In the genomic region with DNA sequence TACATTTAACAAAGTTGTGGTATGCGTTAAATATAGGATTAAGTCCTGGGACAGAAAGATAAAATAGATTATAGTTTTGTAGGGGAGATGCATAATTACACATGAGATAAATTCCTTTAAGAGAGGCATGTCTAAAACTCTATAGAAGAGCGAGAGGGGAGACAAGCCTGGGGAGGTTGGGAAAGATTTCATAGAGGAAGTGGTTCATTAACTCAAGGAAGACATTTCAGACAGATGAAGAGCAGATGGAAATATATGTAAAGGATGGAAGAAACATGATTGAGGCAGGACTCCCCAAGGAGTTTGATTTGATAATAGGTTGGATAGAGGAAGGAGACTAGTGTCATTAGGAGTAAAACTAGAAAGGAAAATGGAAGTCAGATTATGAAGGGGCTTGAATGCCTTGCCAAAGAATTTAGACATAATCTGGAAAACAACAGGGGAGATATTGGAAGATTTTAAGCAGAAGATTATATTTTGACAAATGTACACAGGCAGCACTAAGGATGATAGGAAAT, we compare ENCODE assay signal across 12 cellular contexts.
"Had no signal": no experiment of that assay in that cellular context is flagged by ENCODE, and none has a peak within 500 bp of the region (broad histone marks: within the 10 kb centered on the region; RNA-seq: fewer than 3 reads in every experiment).

No MANE protein-coding gene starts in this region.

- H3K4me3 Mint-ChIP-seq: memory B cell; natural killer cell treated with Interleukin-12 subunit alpha and Interleukin-12 subunit beta and Interleukin-15 and Interleukin-18, amount 100 ng/mL, for 72 hours; type B pancreatic cell had no signal

- H3K4me3 ChIP-seq: colonic mucosa, left lung, psoas muscle, sigmoid colon had no signal

- H3K27me3 Mint-ChIP-seq: memory B cell; natural killer cell treated with Interleukin-12 subunit alpha and Interleukin-12 subunit beta and Interleukin-15 and Interleukin-18, amount 100 ng/mL, for 72 hours; type B pancreatic cell had no signal

- H3K9me3 Mint-ChIP-seq: memory B cell; natural killer cell treated with Interleukin-12 subunit alpha and Interleukin-12 subunit beta and Interleukin-15 and Interleukin-18, amount 100 ng/mL, for 72 hours; type B pancreatic cell had no signal

- H3K27ac ChIP-seq: colonic mucosa, left lung, psoas muscle, sigmoid colon had no signal

- H3K27ac Mint-ChIP-seq: memory B cell; natural killer cell treated with Interleukin-12 subunit alpha and Interleukin-12 subunit beta and Interleukin-15 and Interleukin-18, amount 100 ng/mL, for 72 hours; type B pancreatic cell had no signal

- H3K4me1 ChIP-seq: colonic mucosa, left lung, psoas muscle, sigmoid colon had no signal

- DNase-seq: activated CD4-positive, alpha-beta T cell treated with anti-CD3 and anti-CD28 coated beads, Interleukin-2, amount 50 U/mL, for 1 hour; activated naive CD4-positive, alpha-beta T cell treated with anti-CD3 and anti-CD28 coated beads, Interleukin-2, amount 50 U/mL, for 16 hours; caudate nucleus; colonic mucosa; left lung; psoas muscle; sigmoid colon; stimulated activated CD4-positive, alpha-beta T cell treated with anti-CD3 and anti-CD28 coated beads, Interleukin-12 subunit alpha, Interleukin-12 subunit beta, amount 100 ng/mL, for 4 hours; stimulated activated naive CD4-positive, alpha-beta T cell had no signal

- H3K27me3 ChIP-seq: colonic mucosa, left lung, sigmoid colon had no signal

- ATAC-seq: left lung; natural killer cell treated with Interleukin-12 subunit alpha and Interleukin-12 subunit beta and Interleukin-15 and Interleukin-18, amount 100 ng/mL, for 72 hours; psoas muscle had no signal
